ENCODE assay signal across 12 cellular contexts in the genomic region with DNA sequence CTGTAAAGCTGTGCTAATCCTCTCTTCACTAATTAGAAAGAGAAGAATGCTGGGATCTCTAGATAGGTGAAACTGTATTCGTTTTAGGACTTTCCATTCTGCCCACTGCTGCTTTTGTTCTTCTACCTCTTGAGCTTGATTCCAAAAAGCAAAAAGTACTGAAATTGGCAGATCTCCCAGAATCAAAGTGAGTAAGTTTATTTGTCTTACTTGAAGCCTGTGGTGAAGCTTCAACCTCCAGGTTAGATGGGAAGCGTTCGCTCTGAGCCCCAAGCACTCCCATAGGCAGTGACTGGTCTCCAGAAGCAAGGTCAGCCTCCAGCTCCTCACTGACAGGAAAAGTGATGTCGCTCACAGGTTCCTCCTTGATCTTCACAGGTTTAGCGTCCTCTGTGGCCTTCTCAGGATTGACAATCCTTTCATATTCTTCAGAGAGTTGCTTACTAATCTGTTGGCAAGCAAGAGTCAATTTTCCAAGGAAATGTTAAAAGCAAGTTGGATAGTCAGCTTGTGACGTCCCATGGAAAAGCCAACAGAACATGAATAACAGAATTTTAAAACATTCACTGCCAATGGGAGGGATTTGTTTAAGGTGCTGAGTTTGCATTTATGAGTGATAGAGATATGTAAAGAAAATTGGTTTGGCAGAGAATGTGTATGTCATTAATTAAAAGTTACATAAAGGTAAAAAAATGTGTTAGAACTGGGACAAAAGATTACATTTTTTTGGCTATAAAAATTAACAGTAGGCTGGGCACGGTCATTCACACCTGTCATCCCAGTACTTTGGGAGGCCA. TPM values are rescaled to one million over a fixed set of nuclear protein-coding genes. Genes with fewer than 3 reads are reported as not detected.
A peak's percentile ranks its signal among the peaks of the same experiment; 100 is the strongest.
DNase-seq lines count a peak whose midpoint lies in the region; ATAC-seq, FAIRE-seq and TF ChIP-seq lines count a peak whose summit lies in the region.
"Had no signal": no experiment of that assay in that cellular context is flagged by ENCODE, and none has a peak within 500 bp of the region (broad histone marks: within the 10 kb centered on the region; RNA-seq: fewer than 3 reads in every experiment).

No MANE protein-coding gene starts in this region.

- no peak for ATAC-seq in pancreas
- ATAC-seq: activated T-cell treated with anti-CD3 and anti-CD28 coated beads, Interleukin-2, amount 50 U/mL, for 4 hours had no signal

- WGBS in pancreas, 2 donors, result 48 to 66% methylated on average over 7 of the region's 7 CpGs

- H3K27me3 ChIP-seq in pancreas, result no peaks in the 10 kb centered on the region
- H3K27me3 ChIP-seq: tibial nerve had no signal

- intact Hi-C loops in pancreas (cut with DNase I), result no loop called here

- peaks cover 0 to 20% (median 11%) of the 10 kb centered on the region in 3 donors for H3K4me1 ChIP-seq in pancreas

- peak; percentile 42 for DNase-seq in D341Med (ENCODE audit: low spot score)
- peak; percentile 87 for DNase-seq in NCI-H82 (lab: John Stamatoyannopoulos, UW)
- peak; percentile 25 for DNase-seq in fibroblast of peridontal ligament (ENCODE audit: extremely low read depth)
- no peak for DNase-seq in pancreas
- DNase-seq in cerebellar cortex (ENCODE audit: low spot score), result no peak
- DNase-seq in NOMO-1 treated with dmso at 0.1 percent for 144 hours (lab: John Stamatoyannopoulos, UW; ENCODE audit: unreplicated experiment), result no peak
- DNase-seq: activated T-cell treated with anti-CD3 and anti-CD28 coated beads, Interleukin-2, amount 50 U/mL, for 4 hours; effector CD8-positive, alpha-beta T cell; Kasumi-1; NCI-H774; stimulated activated CD4-positive, alpha-beta T cell treated with anti-CD3 and anti-CD28 coated beads, Interleukin-4, amount 100 ng/mL, for 4 hours had no signal

- no peak for TF ChIP-seq CTCF in pancreas (IDR thresholded peaks at IDR 0.05)

- no peak for FAIRE-seq in pancreas (lab: Jason Lieb, UNC)

- no peaks in the 10 kb centered on the region for H3K9me3 ChIP-seq in pancreas
- H3K9me3 ChIP-seq: tibial nerve had no signal

- H3K27ac ChIP-seq in pancreas, result no peak overlapping the region
- H3K27ac ChIP-seq: tibial nerve had no signal

- H3K36me3 ChIP-seq in pancreas, result peaks cover 3 to 52% (median 14%) of the 10 kb centered on the region in 3 donors

- H3K4me3 ChIP-seq in pancreas, result no peak overlapping the region
- H3K4me3 ChIP-seq: tibial nerve had no signal

RNA-seq across cellular contexts. Expression of a gene that starts 8.1 kb away (rescaled TPM):
- 10 to 100 TPM in 3 of 6 donors, 1 to 10 TPM in 3; 8.0 to 18.1 (median 9.9) TPM for total RNA-seq in pancreas
- polyA plus RNA-seq in pancreas, result 10 to 100 TPM; 22.5 to 32.4 TPM

RNA-seq across cellular contexts. Expression of a gene that starts 8.3 kb away (rescaled TPM):
- total RNA-seq in pancreas, result 10 to 100 TPM in 1 of 6 donors, 1 to 10 TPM in 5; 5.1 to 12.1 (median 8.1) TPM
- 10 to 100 TPM in 1 of 2 donors, 1 to 10 TPM in 1; 7.7 to 12.6 TPM for polyA plus RNA-seq in pancreas

RNA-seq across cellular contexts. Expression of a gene that starts 26.5 kb away (rescaled TPM):
- total RNA-seq in pancreas, result 10 to 100 TPM in 5 of 6 donors, 1 to 10 TPM in 1; 8.2 to 17.0 (median 12.0) TPM
- 10 to 100 TPM in 1 of 2 donors, 1 to 10 TPM in 1; 7.9 to 15.5 TPM for polyA plus RNA-seq in pancreas

RNA-seq across cellular contexts. Expression of a gene that starts 26.5 kb away (rescaled TPM):
- 1 to 10 TPM; 1.1 to 3.1 (median 1.8) TPM for total RNA-seq in pancreas
- polyA plus RNA-seq in pancreas, result 1 to 10 TPM; 1.6 to 2.0 TPM

Comparison
In these comparisons a context has a peak if more than half of its experiments do, and no peak if none do; other contexts are left out.
1. DNase-seq: peak in D341Med (single experiment), NCI-H82 (single experiment) and fibroblast of peridontal ligament (single experiment); none in pancreas (0 of 6), cerebellar cortex (single experiment) and NOMO-1 treated with dmso at 0.1 percent for 144 hours (single experiment).